Comparison of ENCODE assay signal across 22 cellular contexts in genomic region chr12:123520567-123521474, GRCh38. TPM values are rescaled to one million over a fixed set of nuclear protein-coding genes. Genes with fewer than 3 reads are reported as not detected.
A peak's percentile ranks its signal among the peaks of the same experiment; 100 is the strongest.
DNase-seq lines count a peak whose midpoint lies in the region; ATAC-seq and TF ChIP-seq lines count a peak whose summit lies in the region.
"Had no signal": no experiment of that assay in that cellular context is flagged by ENCODE, and none has a peak within 500 bp of the region (broad histone marks: within the 10 kb centered on the region; RNA-seq: fewer than 3 reads in every experiment).

No MANE protein-coding gene starts in this region.

- H3K36me3 Mint-ChIP-seq in MCF 10A (ENCODE audit: insufficient read depth, unreplicated experiment) (peaks cover 46% of the 10 kb centered on the region), neural crest cell (ENCODE audit: low read depth) (peaks cover 38% of the 10 kb centered on the region), type B pancreatic cell (peaks cover 23% of the 10 kb centered on the region)

- no peak overlapping the region for H2AFZ ChIP-seq in OCI-LY7 (ENCODE audit: low read length)

- H3K27ac ChIP-seq in heart right ventricle = peak overlapping the region; percentile 32 to 91 (median 82)
- H3K27ac ChIP-seq in OCI-LY7 (ENCODE audit: low read depth, low read length, poor library complexity, severe bottlenecking) = no peak overlapping the region

- TF ChIP-seq CTCF in MCF 10A (IDR thresholded peaks at IDR 0.05; ENCODE audit: unreplicated experiment) (no peak), heart right ventricle (IDR thresholded peaks at IDR 0.05) (no peak), neural crest cell (conservative IDR thresholded peaks at IDR 0.05) (no peak), type B pancreatic cell (conservative IDR thresholded peaks at IDR 0.05) (no peak), OCI-LY7 (conservative IDR thresholded peaks at IDR 0.05; ENCODE audit: low read length) (no peak)

- H3K4me3 Mint-ChIP-seq in MCF 10A (ENCODE audit: unreplicated experiment) (no peak overlapping the region), neural crest cell (no peak overlapping the region), type B pancreatic cell (no peak overlapping the region)
- H3K4me3 Mint-ChIP-seq: activated CD8-positive, alpha-beta T cell treated with anti-CD3 and anti-CD28 coated beads for 36 hours; brain; CD14-positive monocyte had no signal

- POLR2A ChIA-PET in MCF 10A (lab: Yijun Ruan, JAX) (interaction anchor here (0.6 to 3.5 kb wide), 6 partner anchors 12 to 55 kb away, joined by 3 to 28 read pairs (median 4); partner anchors contain the start of gene RILPL1), OCI-LY7 (lab: Charles Lee) (no interaction called here)

- no peak overlapping the region for H3K4me2 ChIP-seq in OCI-LY7 (ENCODE audit: low read length)

- H3K4me1 Mint-ChIP-seq in MCF 10A (ENCODE audit: insufficient read depth, unreplicated experiment) = peaks cover 19% of the 10 kb centered on the region
- H3K4me1 Mint-ChIP-seq in neural crest cell = peaks cover 4% of the 10 kb centered on the region
- peaks cover 10% of the 10 kb centered on the region for H3K4me1 Mint-ChIP-seq in type B pancreatic cell (ENCODE audit: unreplicated experiment)
- H3K4me1 Mint-ChIP-seq: CD14-positive monocyte had no signal

- no peaks in the 10 kb centered on the region for H3K9me2 ChIP-seq in OCI-LY7 (ENCODE audit: insufficient read depth, low read length)

- H4K20me1 ChIP-seq in OCI-LY7 (ENCODE audit: insufficient read depth, low read length) = no peaks in the 10 kb centered on the region

- no peaks in the 10 kb centered on the region for H3K9me3 Mint-ChIP-seq in MCF 10A (ENCODE audit: unreplicated experiment)
- no peaks in the 10 kb centered on the region for H3K9me3 Mint-ChIP-seq in neural crest cell
- peaks cover 4% of the 10 kb centered on the region for H3K9me3 Mint-ChIP-seq in type B pancreatic cell
- H3K9me3 Mint-ChIP-seq: activated CD8-positive, alpha-beta T cell treated with anti-CD3 and anti-CD28 coated beads for 36 hours; brain; CD14-positive monocyte had no signal

- 67 to 76% methylated on average over 14 of the region's 14 CpGs for WGBS in heart right ventricle, 2 donors

- H3K79me2 ChIP-seq in OCI-LY7 (ENCODE audit: insufficient read depth, low read depth, low read length) = no peaks in the 10 kb centered on the region

- no peak for DNase-seq in MCF 10A (ENCODE audit: unreplicated experiment)
- peak in 1 of 2 donors; percentile 29 for DNase-seq in heart right ventricle
- DNase-seq in neural crest cell (ENCODE audit: low read depth, low spot score) = no peak
- DNase-seq in type B pancreatic cell (ENCODE audit: extremely low spot score, unreplicated experiment) = no peak
- DNase-seq in OCI-LY7 (ENCODE audit: low spot score) = no peak
- no peak for DNase-seq in DMS153 (lab: John Stamatoyannopoulos, UW)
- DNase-seq: activated CD4-positive, CD25-positive, alpha-beta regulatory T cell treated with anti-CD3 and anti-CD28 coated beads, Interleukin-2, amount 50 U/mL, for 72 hours; activated CD8-positive, alpha-beta T cell treated with anti-CD3 and anti-CD28 coated beads for 36 hours; activated gamma-delta T cell treated with Interleukin-2 at 50 U/mL for 16 hours; activated T-cell treated with anti-CD3 and anti-CD28 coated beads for 4 hours; effector memory CD4-positive, alpha-beta T cell; NCI-H1092; NCI-H2029 treated with DMSO at 0.1 percent for 48 hours; NCI-H345; NCI-H774; stimulated activated CD4-positive, alpha-beta T cell treated with anti-CD3 and anti-CD28 coated beads, Interleukin-12 subunit alpha, Interleukin-12 subunit beta, amount 100 ng/mL, for 4 hours; stimulated activated CD4-positive, alpha-beta T cell treated with anti-CD3 and anti-CD28 coated beads, Interleukin-4, amount 100 ng/mL, for 4 hours; stimulated activated naive CD4-positive, alpha-beta T cell treated with Interleukin-2 at 50 U/mL for 16 hours had no signal

- H3K4me3 ChIP-seq in heart right ventricle = no peak overlapping the region
- H3K4me3 ChIP-seq in OCI-LY7 (ENCODE audit: low read depth, low read length, poor library complexity, severe bottlenecking) = no peak overlapping the region

- H3K27me3 ChIP-seq in heart right ventricle = no peaks in the 10 kb centered on the region

- peaks cover 0 to 86% (median 41%) of the 10 kb centered on the region in 9 donors for H3K36me3 ChIP-seq in heart right ventricle
- no peaks in the 10 kb centered on the region for H3K36me3 ChIP-seq in OCI-LY7 (ENCODE audit: insufficient read depth, low read length)

- no peaks in the 10 kb centered on the region for H3K27me3 Mint-ChIP-seq in MCF 10A (ENCODE audit: insufficient read depth, unreplicated experiment)
- no peaks in the 10 kb centered on the region for H3K27me3 Mint-ChIP-seq in neural crest cell (ENCODE audit: low read depth)
- no peaks in the 10 kb centered on the region for H3K27me3 Mint-ChIP-seq in type B pancreatic cell
- H3K27me3 Mint-ChIP-seq: activated CD8-positive, alpha-beta T cell treated with anti-CD3 and anti-CD28 coated beads for 36 hours; brain had no signal

- H3K4me1 ChIP-seq in heart right ventricle (peaks cover 4 to 58% (median 23%) of the 10 kb centered on the region in 9 donors), OCI-LY7 (ENCODE audit: insufficient read depth, low read length, poor library complexity, severe bottlenecking) (no peaks in the 10 kb centered on the region)

- H3K27ac Mint-ChIP-seq in MCF 10A (ENCODE audit: low read depth, unreplicated experiment) = peak overlapping the region; percentile 74
- H3K27ac Mint-ChIP-seq in neural crest cell (ENCODE audit: unreplicated experiment) = peak overlapping the region; percentile 39
- H3K27ac Mint-ChIP-seq in type B pancreatic cell = peak overlapping the region; percentile 42
- H3K27ac Mint-ChIP-seq: activated CD8-positive, alpha-beta T cell treated with anti-CD3 and anti-CD28 coated beads for 36 hours; CD14-positive monocyte had no signal

- H3K9me3 ChIP-seq in heart right ventricle = no peaks in the 10 kb centered on the region
- H3K9me3 ChIP-seq in OCI-LY7 (ENCODE audit: low read length) = no peaks in the 10 kb centered on the region

- ATAC-seq in heart right ventricle (peak in 4 of 8 donors; percentile 48 to 64 (median 60)), GM21825 (IDR thresholded peaks at IDR 0.05; ENCODE audit: unreplicated experiment) (no peak)
- ATAC-seq: activated CD8-positive, alpha-beta T cell treated with anti-CD3 and anti-CD28 coated beads for 36 hours; esophagus mucosa had no signal

- CTCF ChIA-PET in MCF 10A (lab: Yijun Ruan, JAX) (interaction anchor here (0.6 to 3.2 kb wide), 3 partner anchors 11 to 63 kb away, joined by 3 to 10 read pairs (median 6); partner anchors contain the start of gene TMED2), OCI-LY7 (lab: Charles Lee; ENCODE audit: unreplicated experiment) (no interaction called here)

- no TSS peak for BruUV-seq in MCF 10A (replicated peaks; lab: Mats Ljungman, UMichigan)
- BruUV-seq in OCI-LY7 (replicated peaks; lab: Mats Ljungman, UMichigan) = no TSS peak

- intact Hi-C loops in MCF 10A (cut with micrococcal nuclease) (no loop called here), heart right ventricle (cut with DNase I) (loop anchor here in 1 of 10 donors (10.0 kb wide), 1 partner anchor 126 kb away; no protein-coding TSS in a partner anchor), OCI-LY7 (cut with micrococcal nuclease; ENCODE audit: unreplicated experiment) (no loop called here)

RNA-seq across cellular contexts. Expression of gene RILPL1, which starts 12.7 kb away (rescaled TPM):
- total RNA-seq in MCF 10A (2022) (21.5 and 22.9 TPM in 2 replicates), heart right ventricle (100 to 1,000 TPM in 3 of 10 donors, 10 to 100 TPM in 7; 71.4 to 132 (median 86.6) TPM), neural crest cell (23.5 and 24.9 TPM in 2 replicates), type B pancreatic cell (ENCODE audit: low replicate concordance) (11.8 and 18.9 TPM in 2 replicates), OCI-LY7 (2022) (0.74 and 0.86 TPM in 2 replicates)
- 100 to 1,000 TPM in 1 of 2 donors, 10 to 100 TPM in 1; 78.7 to 106 TPM for polyA plus RNA-seq in heart right ventricle
- total RNA-seq in OCI-LY7 (2014; rRNA removed; shearing (Covaris generic)) = 0.05 and 0.38 TPM in 2 replicates
- polyA plus RNA-seq: CD14-positive monocyte had no signal
